In the genomic region with DNA sequence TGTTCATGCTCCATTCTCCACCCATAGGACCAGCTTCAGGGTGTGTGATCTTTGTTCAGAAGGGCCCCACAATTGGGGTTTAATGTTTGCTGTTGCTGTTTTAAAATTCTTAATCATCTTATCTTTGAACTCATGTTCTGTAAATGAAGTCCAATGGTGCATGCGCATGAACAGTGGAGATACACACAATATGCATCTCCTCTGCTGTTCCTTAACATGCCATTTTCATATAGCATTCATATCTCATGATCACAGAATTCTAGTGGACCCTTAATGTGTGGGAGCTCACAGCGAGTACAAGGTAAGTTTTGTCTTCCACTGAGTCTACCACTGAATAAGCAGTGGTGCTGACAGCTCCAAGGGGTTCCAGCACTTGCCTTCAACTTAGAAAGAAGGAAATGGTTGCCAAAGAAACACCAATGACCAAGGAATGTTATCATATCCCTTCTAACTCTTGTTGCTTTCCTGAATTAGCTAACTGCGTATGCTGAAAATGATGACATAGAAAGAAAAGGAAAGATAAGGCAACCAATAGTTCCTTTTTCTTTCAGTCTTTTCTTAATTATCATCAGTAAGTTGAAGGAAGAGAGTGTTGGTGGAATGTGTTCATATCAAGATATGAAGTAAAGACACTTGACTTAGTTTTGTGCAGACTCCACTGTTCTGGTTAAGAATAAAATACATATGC, we compare ENCODE assay signal across 1 cellular context.
TF ChIP-seq lines count a peak whose summit lies in the region.

No MANE protein-coding gene starts in this region.

TF ChIP-seq in K562, 482 proteins besides CTCF, POLR2A, EP300 and RAD21 (continued from another document and continues in another):
- TF ChIP-seq, protein P1, sequence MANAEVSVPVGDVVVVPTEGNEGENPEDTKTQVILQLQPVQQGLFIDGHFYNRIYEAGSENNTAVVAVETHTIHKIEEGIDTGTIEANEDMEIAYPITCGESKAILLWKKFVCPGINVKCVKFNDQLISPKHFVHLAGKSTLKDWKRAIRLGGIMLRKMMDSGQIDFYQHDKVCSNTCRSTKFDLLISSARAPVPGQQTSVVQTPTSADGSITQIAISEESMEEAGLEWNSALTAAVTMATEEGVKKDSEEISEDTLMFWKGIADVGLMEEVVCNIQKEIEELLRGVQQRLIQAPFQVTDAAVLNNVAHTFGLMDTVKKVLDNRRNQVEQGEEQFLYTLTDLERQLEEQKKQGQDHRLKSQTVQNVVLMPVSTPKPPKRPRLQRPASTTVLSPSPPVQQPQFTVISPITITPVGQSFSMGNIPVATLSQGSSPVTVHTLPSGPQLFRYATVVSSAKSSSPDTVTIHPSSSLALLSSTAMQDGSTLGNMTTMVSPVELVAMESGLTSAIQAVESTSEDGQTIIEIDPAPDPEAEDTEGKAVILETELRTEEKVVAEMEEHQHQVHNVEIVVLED (CRISPR knock-in tag; IDR thresholded peaks at IDR 0.05) = 0 out of 2 replicates have a peak, but pooled peaks have one; percentile 19
- TF ChIP-seq ZC3H8 (IDR thresholded peaks at IDR 0.05) (no peak), ZNF140 (CRISPR knock-in tag; IDR thresholded peaks at IDR 0.05) (no peak), ARID2 (IDR thresholded peaks at IDR 0.05) (no peak), ZSCAN32 (CRISPR knock-in tag; IDR thresholded peaks at IDR 0.05) (no peak), ZNF77 (CRISPR knock-in tag; IDR thresholded peaks at IDR 0.05) (no peak), GATAD2B (IDR thresholded peaks at IDR 0.05; ENCODE audit: borderline replicate concordance) (no peak), TRIM24 (IDR thresholded peaks at IDR 0.05) (peak in 1 of 2 experiments; percentile 65; a peak in 1 of 4 replicates), RFX1 (IDR thresholded peaks at IDR 0.05) (peak; percentile 39), KLF6 (CRISPR knock-in tag; IDR thresholded peaks at IDR 0.05; ENCODE audit: borderline replicate concordance) (no peak), RUNX1 (IDR thresholded peaks at IDR 0.05; ENCODE audit: low read depth) (no peak), GTF2A2 (tag; IDR thresholded peaks at IDR 0.05) (no peak), SMARCE1 (IDR thresholded peaks at IDR 0.05) (no peak; the same call in 1 of the 2 replicates), ZNF408 (CRISPR knock-in tag; IDR thresholded peaks at IDR 0.05; ENCODE audit: low read depth) (no peak), MAFF (IDR thresholded peaks at IDR 0.05; ENCODE audit: low read length) (no peak), ZNF764 (CRISPR knock-in tag; IDR thresholded peaks at IDR 0.05; ENCODE audit: low read depth) (no peak), SREBF1 (IDR thresholded peaks at IDR 0.05; ENCODE audit: borderline replicate concordance, low read depth, low read length) (no peak), DMBX1 (CRISPR knock-in tag; IDR thresholded peaks at IDR 0.05; ENCODE audit: borderline replicate concordance) (no peak), CEBPB (tag; IDR thresholded peaks at IDR 0.05) (peak; percentile 46), NFE2 (IDR thresholded peaks at IDR 0.05; ENCODE audit: low read depth) (no peak), HDAC8 (tag; IDR thresholded peaks at IDR 0.05) (no peak), ATF1 (CRISPR knock-in tag; IDR thresholded peaks at IDR 0.05) (no peak), ATF1 (tag; IDR thresholded peaks at IDR 0.05) (0 out of 2 replicates have a peak, but pooled peaks have one; percentile 5), HMG20A (CRISPR knock-in tag; conservative IDR thresholded peaks at IDR 0.05) (no peak), STAT5B (CRISPR knock-in tag; IDR thresholded peaks at IDR 0.05) (no peak), IRF2 (CRISPR knock-in tag; IDR thresholded peaks at IDR 0.05) (no peak), ETV5 (CRISPR knock-in tag; IDR thresholded peaks at IDR 0.05; ENCODE audit: low read depth) (no peak), ZKSCAN8 (CRISPR knock-in tag; IDR thresholded peaks at IDR 0.05) (no peak), ATF7 (IDR thresholded peaks at IDR 0.05) (peak; percentile 63), ZNF347 (CRISPR knock-in tag; IDR thresholded peaks at IDR 0.05; ENCODE audit: low read depth) (no peak), HMGN3 (IDR thresholded peaks at IDR 0.05; ENCODE audit: borderline replicate concordance, extremely low read depth, insufficient read length, low read depth, low read length) (no peak), ZNF436 (CRISPR knock-in tag; IDR thresholded peaks at IDR 0.05) (no peak), MAFG (tag; conservative IDR thresholded peaks at IDR 0.05) (peak; percentile 45; the same call in 1 of the 2 replicates), MAFK (IDR thresholded peaks at IDR 0.05; ENCODE audit: low read length) (peak; percentile 19; the same call in 1 of the 2 replicates), PHTF2 (CRISPR knock-in tag; IDR thresholded peaks at IDR 0.05) (no peak), ZNF766 (CRISPR knock-in tag; conservative IDR thresholded peaks at IDR 0.05) (0 out of 2 replicates have a peak, but pooled peaks have one; percentile 51), NRF1 (conservative IDR thresholded peaks at IDR 0.05 in 1 of 2, IDR thresholded peaks at IDR 0.05 in 1 of 2) (peak; percentile 60), CEBPG (CRISPR knock-in tag; IDR thresholded peaks at IDR 0.05) (no peak; the same call in 1 of the 2 replicates), CEBPG (tag; conservative IDR thresholded peaks at IDR 0.05 in 1 of 2, IDR thresholded peaks at IDR 0.05 in 1 of 2) (peak; percentile 63 to 87), KLF1 (tag; IDR thresholded peaks at IDR 0.05) (no peak), CHD1 (IDR thresholded peaks at IDR 0.05; ENCODE audit: low read length) (no peak), ZNF274 (IDR thresholded peaks at IDR 0.05; ENCODE audit: borderline replicate concordance, low read depth, low read length) (no peak), IFI16 (CRISPR knock-in tag; IDR thresholded peaks at IDR 0.05) (no peak), FOXA1 (IDR thresholded peaks at IDR 0.05; ENCODE audit: borderline replicate concordance) (no peak), ZC3H4 (CRISPR knock-in tag; IDR thresholded peaks at IDR 0.05; ENCODE audit: borderline replicate concordance) (no peak), TEAD4 (IDR thresholded peaks at IDR 0.05; ENCODE audit: low read length) (peak; percentile 28; the same call in 1 of the 2 replicates), TEAD4 (CRISPR knock-in tag; IDR thresholded peaks at IDR 0.05; ENCODE audit: borderline replicate concordance) (no peak), HNRNPH1 (optimal IDR thresholded peaks at IDR 0.05; ENCODE audit: low read depth, low read length) (no peak)
- TF ChIP-seq, protein P2, sequence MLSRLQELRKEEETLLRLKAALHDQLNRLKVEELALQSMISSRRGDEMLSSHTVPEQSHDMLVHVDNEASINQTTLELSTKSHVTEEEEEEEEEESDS (CRISPR knock-in tag; IDR thresholded peaks at IDR 0.05) = no peak
- TF ChIP-seq, protein P3, sequence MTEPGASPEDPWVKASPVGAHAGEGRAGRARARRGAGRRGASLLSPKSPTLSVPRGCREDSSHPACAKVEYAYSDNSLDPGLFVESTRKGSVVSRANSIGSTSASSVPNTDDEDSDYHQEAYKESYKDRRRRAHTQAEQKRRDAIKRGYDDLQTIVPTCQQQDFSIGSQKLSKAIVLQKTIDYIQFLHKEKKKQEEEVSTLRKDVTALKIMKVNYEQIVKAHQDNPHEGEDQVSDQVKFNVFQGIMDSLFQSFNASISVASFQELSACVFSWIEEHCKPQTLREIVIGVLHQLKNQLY (CRISPR knock-in tag; conservative IDR thresholded peaks at IDR 0.05) = no peak
- TF ChIP-seq, protein P4, sequence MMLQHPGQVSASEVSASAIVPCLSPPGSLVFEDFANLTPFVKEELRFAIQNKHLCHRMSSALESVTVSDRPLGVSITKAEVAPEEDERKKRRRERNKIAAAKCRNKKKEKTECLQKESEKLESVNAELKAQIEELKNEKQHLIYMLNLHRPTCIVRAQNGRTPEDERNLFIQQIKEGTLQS (IDR thresholded peaks at IDR 0.05) = peak; percentile 30; the same call in 1 of the 2 replicates
- TF ChIP-seq, protein P4 (CRISPR knock-in tag; conservative IDR thresholded peaks at IDR 0.05) = no peak
- TF ChIP-seq, protein P5, sequence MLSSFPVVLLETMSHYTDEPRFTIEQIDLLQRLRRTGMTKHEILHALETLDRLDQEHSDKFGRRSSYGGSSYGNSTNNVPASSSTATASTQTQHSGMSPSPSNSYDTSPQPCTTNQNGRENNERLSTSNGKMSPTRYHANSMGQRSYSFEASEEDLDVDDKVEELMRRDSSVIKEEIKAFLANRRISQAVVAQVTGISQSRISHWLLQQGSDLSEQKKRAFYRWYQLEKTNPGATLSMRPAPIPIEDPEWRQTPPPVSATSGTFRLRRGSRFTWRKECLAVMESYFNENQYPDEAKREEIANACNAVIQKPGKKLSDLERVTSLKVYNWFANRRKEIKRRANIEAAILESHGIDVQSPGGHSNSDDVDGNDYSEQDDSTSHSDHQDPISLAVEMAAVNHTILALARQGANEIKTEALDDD (IDR thresholded peaks at IDR 0.05) = peak; percentile 12; the same call in 1 of the 2 replicates
- TF ChIP-seq, protein P6, sequence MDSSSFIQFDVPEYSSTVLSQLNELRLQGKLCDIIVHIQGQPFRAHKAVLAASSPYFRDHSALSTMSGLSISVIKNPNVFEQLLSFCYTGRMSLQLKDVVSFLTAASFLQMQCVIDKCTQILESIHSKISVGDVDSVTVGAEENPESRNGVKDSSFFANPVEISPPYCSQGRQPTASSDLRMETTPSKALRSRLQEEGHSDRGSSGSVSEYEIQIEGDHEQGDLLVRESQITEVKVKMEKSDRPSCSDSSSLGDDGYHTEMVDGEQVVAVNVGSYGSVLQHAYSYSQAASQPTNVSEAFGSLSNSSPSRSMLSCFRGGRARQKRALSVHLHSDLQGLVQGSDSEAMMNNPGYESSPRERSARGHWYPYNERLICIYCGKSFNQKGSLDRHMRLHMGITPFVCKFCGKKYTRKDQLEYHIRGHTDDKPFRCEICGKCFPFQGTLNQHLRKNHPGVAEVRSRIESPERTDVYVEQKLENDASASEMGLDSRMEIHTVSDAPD (CRISPR knock-in tag; IDR thresholded peaks at IDR 0.05) = no peak
- TF ChIP-seq, protein P7, sequence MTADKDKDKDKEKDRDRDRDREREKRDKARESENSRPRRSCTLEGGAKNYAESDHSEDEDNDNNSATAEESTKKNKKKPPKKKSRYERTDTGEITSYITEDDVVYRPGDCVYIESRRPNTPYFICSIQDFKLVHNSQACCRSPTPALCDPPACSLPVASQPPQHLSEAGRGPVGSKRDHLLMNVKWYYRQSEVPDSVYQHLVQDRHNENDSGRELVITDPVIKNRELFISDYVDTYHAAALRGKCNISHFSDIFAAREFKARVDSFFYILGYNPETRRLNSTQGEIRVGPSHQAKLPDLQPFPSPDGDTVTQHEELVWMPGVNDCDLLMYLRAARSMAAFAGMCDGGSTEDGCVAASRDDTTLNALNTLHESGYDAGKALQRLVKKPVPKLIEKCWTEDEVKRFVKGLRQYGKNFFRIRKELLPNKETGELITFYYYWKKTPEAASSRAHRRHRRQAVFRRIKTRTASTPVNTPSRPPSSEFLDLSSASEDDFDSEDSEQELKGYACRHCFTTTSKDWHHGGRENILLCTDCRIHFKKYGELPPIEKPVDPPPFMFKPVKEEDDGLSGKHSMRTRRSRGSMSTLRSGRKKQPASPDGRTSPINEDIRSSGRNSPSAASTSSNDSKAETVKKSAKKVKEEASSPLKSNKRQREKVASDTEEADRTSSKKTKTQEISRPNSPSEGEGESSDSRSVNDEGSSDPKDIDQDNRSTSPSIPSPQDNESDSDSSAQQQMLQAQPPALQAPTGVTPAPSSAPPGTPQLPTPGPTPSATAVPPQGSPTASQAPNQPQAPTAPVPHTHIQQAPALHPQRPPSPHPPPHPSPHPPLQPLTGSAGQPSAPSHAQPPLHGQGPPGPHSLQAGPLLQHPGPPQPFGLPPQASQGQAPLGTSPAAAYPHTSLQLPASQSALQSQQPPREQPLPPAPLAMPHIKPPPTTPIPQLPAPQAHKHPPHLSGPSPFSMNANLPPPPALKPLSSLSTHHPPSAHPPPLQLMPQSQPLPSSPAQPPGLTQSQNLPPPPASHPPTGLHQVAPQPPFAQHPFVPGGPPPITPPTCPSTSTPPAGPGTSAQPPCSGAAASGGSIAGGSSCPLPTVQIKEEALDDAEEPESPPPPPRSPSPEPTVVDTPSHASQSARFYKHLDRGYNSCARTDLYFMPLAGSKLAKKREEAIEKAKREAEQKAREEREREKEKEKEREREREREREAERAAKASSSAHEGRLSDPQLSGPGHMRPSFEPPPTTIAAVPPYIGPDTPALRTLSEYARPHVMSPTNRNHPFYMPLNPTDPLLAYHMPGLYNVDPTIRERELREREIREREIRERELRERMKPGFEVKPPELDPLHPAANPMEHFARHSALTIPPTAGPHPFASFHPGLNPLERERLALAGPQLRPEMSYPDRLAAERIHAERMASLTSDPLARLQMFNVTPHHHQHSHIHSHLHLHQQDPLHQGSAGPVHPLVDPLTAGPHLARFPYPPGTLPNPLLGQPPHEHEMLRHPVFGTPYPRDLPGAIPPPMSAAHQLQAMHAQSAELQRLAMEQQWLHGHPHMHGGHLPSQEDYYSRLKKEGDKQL (CRISPR knock-in tag; IDR thresholded peaks at IDR 0.05; ENCODE audit: borderline replicate concordance) = no peak
- TF ChIP-seq, protein P8, sequence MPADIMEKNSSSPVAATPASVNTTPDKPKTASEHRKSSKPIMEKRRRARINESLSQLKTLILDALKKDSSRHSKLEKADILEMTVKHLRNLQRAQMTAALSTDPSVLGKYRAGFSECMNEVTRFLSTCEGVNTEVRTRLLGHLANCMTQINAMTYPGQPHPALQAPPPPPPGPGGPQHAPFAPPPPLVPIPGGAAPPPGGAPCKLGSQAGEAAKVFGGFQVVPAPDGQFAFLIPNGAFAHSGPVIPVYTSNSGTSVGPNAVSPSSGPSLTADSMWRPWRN (IDR thresholded peaks at IDR 0.05; ENCODE audit: low read depth) = no peak
- TF ChIP-seq, protein P9, sequence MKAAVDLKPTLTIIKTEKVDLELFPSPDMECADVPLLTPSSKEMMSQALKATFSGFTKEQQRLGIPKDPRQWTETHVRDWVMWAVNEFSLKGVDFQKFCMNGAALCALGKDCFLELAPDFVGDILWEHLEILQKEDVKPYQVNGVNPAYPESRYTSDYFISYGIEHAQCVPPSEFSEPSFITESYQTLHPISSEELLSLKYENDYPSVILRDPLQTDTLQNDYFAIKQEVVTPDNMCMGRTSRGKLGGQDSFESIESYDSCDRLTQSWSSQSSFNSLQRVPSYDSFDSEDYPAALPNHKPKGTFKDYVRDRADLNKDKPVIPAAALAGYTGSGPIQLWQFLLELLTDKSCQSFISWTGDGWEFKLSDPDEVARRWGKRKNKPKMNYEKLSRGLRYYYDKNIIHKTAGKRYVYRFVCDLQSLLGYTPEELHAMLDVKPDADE (conservative IDR thresholded peaks at IDR 0.05; ENCODE audit: control insufficient read depth, low read depth, low read length) = no peak
- TF ChIP-seq, protein P10, sequence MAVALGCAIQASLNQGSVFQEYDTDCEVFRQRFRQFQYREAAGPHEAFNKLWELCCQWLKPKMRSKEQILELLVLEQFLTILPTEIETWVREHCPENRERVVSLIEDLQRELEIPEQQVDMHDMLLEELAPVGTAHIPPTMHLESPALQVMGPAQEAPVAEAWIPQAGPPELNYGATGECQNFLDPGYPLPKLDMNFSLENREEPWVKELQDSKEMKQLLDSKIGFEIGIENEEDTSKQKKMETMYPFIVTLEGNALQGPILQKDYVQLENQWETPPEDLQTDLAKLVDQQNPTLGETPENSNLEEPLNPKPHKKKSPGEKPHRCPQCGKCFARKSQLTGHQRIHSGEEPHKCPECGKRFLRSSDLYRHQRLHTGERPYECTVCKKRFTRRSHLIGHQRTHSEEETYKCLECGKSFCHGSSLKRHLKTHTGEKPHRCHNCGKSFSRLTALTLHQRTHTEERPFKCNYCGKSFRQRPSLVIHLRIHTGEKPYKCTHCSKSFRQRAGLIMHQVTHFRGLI (CRISPR knock-in tag; IDR thresholded peaks at IDR 0.05) = 0 out of 2 replicates have a peak, but pooled peaks have one; percentile 49
